Comparison of ENCODE assay signal across 20 cellular contexts in genomic region chr14:21287166-21287565, GRCh38. TPM values are rescaled to one million over a fixed set of nuclear protein-coding genes. Genes with fewer than 3 reads are reported as not detected.
DNase-seq lines count a peak whose midpoint lies in the region; ATAC-seq and TF ChIP-seq lines count a peak whose summit lies in the region.
"Had no signal": no experiment of that assay in that cellular context is flagged by ENCODE, and none has a peak within 500 bp of the region (broad histone marks: within the 10 kb centered on the region; RNA-seq: fewer than 3 reads in every experiment).

No MANE protein-coding gene starts in this region.

- CTCF ChIA-PET in A673 (lab: Charles Lee) = no interaction called here

- no peak overlapping the region for H3K27ac Mint-ChIP-seq in type B pancreatic cell
- H3K27ac Mint-ChIP-seq in effector memory CD8-positive, alpha-beta T cell = no peak overlapping the region
- H3K27ac Mint-ChIP-seq: B cell; CD4-positive, alpha-beta T cell; CD8-positive, alpha-beta memory T cell had no signal

- no peaks in the 10 kb centered on the region for H3K4me1 ChIP-seq in A673 (ENCODE audit: insufficient read depth, low read length, poor library complexity, severe bottlenecking)

- DNase-seq in dermis blood vessel endothelial cell = peak; percentile 59
- DNase-seq in lung microvascular endothelial cell (ENCODE audit: low read depth in 2 of 2) = peak; percentile 50 to 64
- DNase-seq in type B pancreatic cell (ENCODE audit: extremely low spot score, unreplicated experiment) = peak; percentile 29
- no peak for DNase-seq in effector memory CD8-positive, alpha-beta T cell
- no peak for DNase-seq in A673 (ENCODE audit: low spot score)
- DNase-seq: CD4-positive, alpha-beta T cell; CD8-positive, alpha-beta memory T cell; DMS 273 treated with DMSO at 0.1 percent for 48 hours; DMS79; EL; GDM1; GM23248; H7; HCEC 1CT had no signal

- no peak overlapping the region for H3K27ac ChIP-seq in A673 (ENCODE audit: low read depth, low read length, poor library complexity, severe bottlenecking)
- H3K27ac ChIP-seq: BLaER1, GM23248 had no signal

- H3K9me3 Mint-ChIP-seq in type B pancreatic cell = no peaks in the 10 kb centered on the region
- no peaks in the 10 kb centered on the region for H3K9me3 Mint-ChIP-seq in effector memory CD8-positive, alpha-beta T cell
- H3K9me3 Mint-ChIP-seq: CD14-positive monocyte; CD4-positive, alpha-beta T cell; CD8-positive, alpha-beta memory T cell had no signal

- H3K27me3 ChIP-seq in A673 (replicated peaks; ENCODE audit: insufficient read depth, low read depth, low read length, poor library complexity) = no peaks in the 10 kb centered on the region
- H3K27me3 ChIP-seq: BLaER1 had no signal

- TF ChIP-seq CTCF in type B pancreatic cell (conservative IDR thresholded peaks at IDR 0.05) (no peak), A673 (conservative IDR thresholded peaks at IDR 0.05; ENCODE audit: low read depth, low read length) (no peak)

- BruUV-seq in A673 (replicated peaks; lab: Mats Ljungman, UMichigan) = no TSS peak

- no peaks in the 10 kb centered on the region for H3K4me1 Mint-ChIP-seq in type B pancreatic cell (ENCODE audit: unreplicated experiment)
- H3K4me1 Mint-ChIP-seq in effector memory CD8-positive, alpha-beta T cell (ENCODE audit: low read depth in 2 of 2) = no peaks in the 10 kb centered on the region
- H3K4me1 Mint-ChIP-seq: CD8-positive, alpha-beta memory T cell had no signal

- no peaks in the 10 kb centered on the region for H3K27me3 Mint-ChIP-seq in type B pancreatic cell
- H3K27me3 Mint-ChIP-seq in effector memory CD8-positive, alpha-beta T cell = peaks cover 5 to 7% of the 10 kb centered on the region in 2 donors
- H3K27me3 Mint-ChIP-seq: B cell had no signal

- POLR2A ChIA-PET in A673 (lab: Charles Lee; ENCODE audit: low non-redundant PET) = no interaction called here

- H3K4me3 Mint-ChIP-seq in type B pancreatic cell = no peak overlapping the region
- H3K4me3 Mint-ChIP-seq in effector memory CD8-positive, alpha-beta T cell = no peak overlapping the region
- H3K4me3 Mint-ChIP-seq: B cell; CD14-positive monocyte; CD4-positive, alpha-beta T cell; CD8-positive, alpha-beta memory T cell had no signal

- no peaks in the 10 kb centered on the region for H3K36me3 ChIP-seq in A673 (ENCODE audit: insufficient read depth, low read length, poor library complexity, severe bottlenecking)
- H3K36me3 ChIP-seq: BLaER1 had no signal

- intact Hi-C loops in A673 (cut with micrococcal nuclease; ENCODE audit: unreplicated experiment) = no loop called here

- no peaks in the 10 kb centered on the region for H3K9me3 ChIP-seq in A673 (ENCODE audit: low read depth, low read length, poor library complexity, severe bottlenecking)
- H3K9me3 ChIP-seq: BLaER1 had no signal

- no peaks in the 10 kb centered on the region for H3K36me3 Mint-ChIP-seq in type B pancreatic cell
- peaks cover 3% of the 10 kb centered on the region for H3K36me3 Mint-ChIP-seq in effector memory CD8-positive, alpha-beta T cell (ENCODE audit: insufficient read depth)
- H3K36me3 Mint-ChIP-seq: CD14-positive monocyte; CD8-positive, alpha-beta memory T cell had no signal

- ATAC-seq in HG02571 (IDR thresholded peaks at IDR 0.05; ENCODE audit: unreplicated experiment) = no peak
- ATAC-seq in effector memory CD8-positive, alpha-beta T cell (replicated peaks) = no peak
- ATAC-seq: GM12878 had no signal

- H3K4me3 ChIP-seq in A673 (ENCODE audit: low read depth, low read length, poor library complexity, severe bottlenecking) = no peak overlapping the region
- H3K4me3 ChIP-seq: BLaER1, GM12878, GM23248 had no signal

RNA-seq across cellular contexts. Expression of gene RPGRIP1, which starts 7.3 kb away (rescaled TPM):
- total RNA-seq in dermis blood vessel endothelial cell (0.33 TPM in 1 of 2 replicates, not detected in the other), lung microvascular endothelial cell (0.20 and 0.22 TPM in 2 replicates), type B pancreatic cell (ENCODE audit: low replicate concordance) (0.19 and 0.63 TPM in 2 replicates), A673 (2021) (0.86 and 0.98 TPM in 2 replicates)
- total RNA-seq: A172; CD4-positive, alpha-beta T cell; CD8-positive, alpha-beta memory T cell; GM23248 had no signal

RNA-seq across cellular contexts. Expression of gene HNRNPC, which starts 17.9 kb away (rescaled TPM):
- 601 and 625 TPM in 2 replicates for total RNA-seq in dermis blood vessel endothelial cell
- 570 and 584 TPM in 2 replicates for total RNA-seq in lung microvascular endothelial cell
- total RNA-seq in type B pancreatic cell (ENCODE audit: low replicate concordance) = 474 and 692 TPM in 2 replicates
- 934 and 949 TPM in 2 replicates for total RNA-seq in A673 (2021)

Comparison
In these comparisons a context has a peak if more than half of its experiments do, and no peak if none do; other contexts are left out.
1. DNase-seq: peak in dermis blood vessel endothelial cell (single experiment), lung microvascular endothelial cell (2 of 2) and type B pancreatic cell (single experiment); none in effector memory CD8-positive, alpha-beta T cell (0 of 3) and A673 (single experiment).